In genomic region chr20:10893331-10893730, GRCh38 we compare ENCODE assay signal across 30 cellular contexts.
"Had no signal": no experiment of that assay in that cellular context is flagged by ENCODE, and none has a peak within 500 bp of the region (broad histone marks: within the 10 kb centered on the region; RNA-seq: fewer than 3 reads in every experiment).

No MANE protein-coding gene starts in this region.

- H3K27ac ChIP-seq: brain microvascular endothelial cell, colonic mucosa, epithelial cell of prostate, heart left ventricle, WERI-Rb-1 had no signal

- H3K4me3 Mint-ChIP-seq: activated B cell treated with CpG ODN at 0.5 μM for 24 hours; activated CD8-positive, alpha-beta T cell treated with anti-CD3 and anti-CD28 coated beads for 36 hours; activated naive CD8-positive, alpha-beta T cell; activated T-cell treated with anti-CD3 and anti-CD28 coated beads, Interleukin-2, amount 50 U/mL, for 4 hours; activated T-helper 17 cell treated with anti-CD3 and anti-CD28 coated beads, Interleukin-2, amount 50 U/mL, for 72 hours; T-helper 17 cell; T-helper 2 cell treated with Interferon-gamma antibody and Interleukin-4, amounts not matched to agents 5 μg/mL and 100 μg/mL, for 36 hours had no signal

- H3K4me3 ChIP-seq: colonic mucosa, heart left ventricle had no signal

- H3K36me3 ChIP-seq: brain microvascular endothelial cell, colonic mucosa, heart left ventricle, WERI-Rb-1 had no signal

- H3K27ac Mint-ChIP-seq: activated B cell treated with CpG ODN at 0.5 μM for 24 hours; activated CD8-positive, alpha-beta T cell treated with anti-CD3 and anti-CD28 coated beads for 36 hours; activated naive CD8-positive, alpha-beta T cell; activated T-helper 17 cell treated with anti-CD3 and anti-CD28 coated beads, Interleukin-2, amount 50 U/mL, for 72 hours; T-helper 17 cell; T-helper 2 cell treated with Interferon-gamma antibody and Interleukin-4, amounts not matched to agents 5 μg/mL and 100 μg/mL, for 36 hours had no signal

- H3K27me3 ChIP-seq: brain microvascular endothelial cell, colonic mucosa, heart left ventricle had no signal

- H3K27me3 Mint-ChIP-seq: activated B cell treated with CpG ODN at 0.5 μM for 24 hours; activated CD8-positive, alpha-beta T cell treated with anti-CD3 and anti-CD28 coated beads for 36 hours; activated naive CD8-positive, alpha-beta T cell; activated T-helper 17 cell treated with anti-CD3 and anti-CD28 coated beads, Interleukin-2, amount 50 U/mL, for 72 hours; T-helper 17 cell had no signal

- H3K4me1 ChIP-seq: colonic mucosa, heart left ventricle had no signal

- H3K4me1 Mint-ChIP-seq: activated B cell treated with CpG ODN at 0.5 μM for 24 hours; activated T-helper 17 cell treated with anti-CD3 and anti-CD28 coated beads, Interleukin-2, amount 50 U/mL, for 72 hours; T-helper 17 cell had no signal

- H3K36me3 Mint-ChIP-seq: activated naive CD8-positive, alpha-beta T cell had no signal

- H3K9me3 ChIP-seq: colonic mucosa, heart left ventricle had no signal

- DNase-seq: activated B cell treated with CpG ODN at 0.5 μM for 24 hours; activated CD4-positive, alpha-beta T cell treated with anti-CD3 and anti-CD28 coated beads for 48 hours; activated CD4-positive, alpha-beta T cell treated with anti-CD3 and anti-CD28 coated beads, Interleukin-2, amount 50 U/mL, for 1 hour; activated CD4-positive, alpha-beta T cell treated with anti-CD3 and anti-CD28 coated beads, Interleukin-2, amount 50 U/mL, for 48 hours; activated CD8-positive, alpha-beta memory T cell treated with anti-CD3 and anti-CD28 coated beads for 24 hours; activated CD8-positive, alpha-beta T cell treated with anti-CD3 and anti-CD28 coated beads for 36 hours; activated effector memory CD4-positive, alpha-beta T cell treated with Interleukin-2 at 50 U/mL for 16 hours; activated gamma-delta T cell treated with Interleukin-2 at 50 U/mL for 16 hours; activated naive CD4-positive, alpha-beta T cell treated with anti-CD3 and anti-CD28 coated beads, Interleukin-2, amount 50 U/mL, for 16 hours; activated naive CD4-positive, alpha-beta T cell treated with Interleukin-2 at 50 U/mL for 16 hours; activated T-cell treated with anti-CD3 and anti-CD28 coated beads, Interleukin-2, amount 50 U/mL, for 4 hours; amniotic stem cell; anterior cingulate cortex; brain microvascular endothelial cell; caudate nucleus; colonic mucosa; effector CD8-positive, alpha-beta T cell; foreskin fibroblast; glutamatergic neuron; heart left ventricle; T-helper 1 cell; T-helper 17 cell; T1000; WERI-Rb-1 had no signal

- ATAC-seq: activated CD4-positive, CD25-positive, alpha-beta regulatory T cell treated with anti-CD3 and anti-CD28 coated beads, Interleukin-2, amount 50 U/mL, for 24 hours; activated CD8-positive, alpha-beta T cell treated with anti-CD3 and anti-CD28 coated beads for 36 hours; activated T-cell treated with anti-CD3 and anti-CD28 coated beads, Interleukin-2, amount 50 U/mL, for 4 hours; activated T-helper 17 cell treated with anti-CD3 and anti-CD28 coated beads, Interleukin-2, amount 50 U/mL, for 72 hours; esophagus mucosa; heart left ventricle; T-helper 17 cell had no signal
